19 cellular contexts compared by ENCODE assay signal in the genomic region with DNA sequence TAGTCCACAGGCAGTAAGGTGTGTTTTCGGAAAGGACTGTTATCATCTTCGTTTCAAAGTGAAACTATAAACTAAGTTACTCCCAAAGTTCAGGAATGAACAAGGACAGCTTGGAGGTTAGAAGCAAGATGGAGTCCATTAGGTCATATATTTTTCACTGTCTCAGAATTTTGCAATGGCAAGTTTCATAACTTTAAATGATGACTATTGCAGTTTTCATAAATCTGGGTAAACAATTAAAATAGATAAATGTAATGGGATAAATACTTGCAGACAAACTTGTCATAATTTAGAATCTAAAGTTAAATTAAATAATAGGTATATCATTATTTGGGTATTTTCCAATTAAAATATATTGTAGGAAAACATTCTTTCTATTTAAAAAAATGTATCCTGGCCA. TPM values are rescaled to one million over a fixed set of nuclear protein-coding genes. Genes with fewer than 3 reads are reported as not detected.
DNase-seq lines count a peak whose midpoint lies in the region; ATAC-seq, FAIRE-seq and TF ChIP-seq lines count a peak whose summit lies in the region.
"Had no signal": no experiment of that assay in that cellular context is flagged by ENCODE, and none has a peak within 500 bp of the region (broad histone marks: within the 10 kb centered on the region; RNA-seq: fewer than 3 reads in every experiment).

No MANE protein-coding gene starts in this region.

- H3K9ac ChIP-seq in HepG2 (ENCODE audit: insufficient read depth, low read depth, low read length) (no peak overlapping the region), K562 (ENCODE audit: insufficient read depth in 1 of 2, low read depth in 2 of 2, low read length in 2 of 2) (no peak overlapping the region)
- H3K9ac ChIP-seq: BLaER1 treated with 17β-estradiol and CSF1 and Interleukin-3, amounts not matched to agents 10 nM and 100 nM had no signal

- in situ Hi-C loops in HepG2 (cut with HindIII; ENCODE audit: extremely low pct_ligation_motif_present, low pct_unique_long_range_greater_than_20kb) = no loop called here
- in situ Hi-C loops in K562 (cut with MboI) = no loop called here

- TF ChIP-seq POLR2A in HepG2 (IDR thresholded peaks at IDR 0.05; ENCODE audit: insufficient read depth in 1 of 2, low read depth in 2 of 2, low read length in 2 of 2) (no peak), right lobe of liver (IDR thresholded peaks at IDR 0.05) (no peak), K562 (conservative IDR thresholded peaks at IDR 0.05) (no peak)

- H3K9me3 ChIP-seq in HepG2 (ENCODE audit: low read length) = peaks cover 32% of the 10 kb centered on the region
- H3K9me3 ChIP-seq in right lobe of liver = no peaks in the 10 kb centered on the region
- no peaks in the 10 kb centered on the region for H3K9me3 ChIP-seq in K562 (replicated peaks; ENCODE audit: control insufficient read depth, insufficient read depth, low read depth, low read length)

- POLR2A ChIA-PET in HepG2 (lab: Yijun Ruan, JAX) = no interaction called here
- POLR2A ChIA-PET in K562 (lab: Yijun Ruan, JAX) = interaction anchor here (0.6 to 1.0 kb wide), 2 partner anchors 8 to 110 kb away, joined by 3 read pairs; no protein-coding TSS in a partner anchor

- BruUV-seq in HepG2 (replicated peaks; lab: Mats Ljungman, UMichigan) (no TSS peak), K562 (replicated peaks; lab: Mats Ljungman, UMichigan) (no TSS peak)

- TF ChIP-seq CTCF in HepG2 (CRISPR knock-in tag; IDR thresholded peaks at IDR 0.05) (no peak), right lobe of liver (IDR thresholded peaks at IDR 0.05) (no peak), K562 (IDR thresholded peaks at IDR 0.05 in 2 of 3, conservative IDR thresholded peaks at IDR 0.05 in 1 of 3; ENCODE audit: insufficient read depth in 2 of 3, low read depth in 1 of 3, low read length in 3 of 3) (no peak)

- H3K4me2 ChIP-seq in HepG2 (ENCODE audit: low read depth, low read length) (no peak overlapping the region), K562 (ENCODE audit: insufficient read depth, low read length) (no peak overlapping the region)
- H3K4me2 ChIP-seq: BLaER1 treated with 17β-estradiol and CSF1 and Interleukin-3, amounts not matched to agents 10 nM and 100 nM had no signal

- H3K4me3 ChIP-seq in HepG2 (replicated peaks in 1 of 3; ENCODE audit: insufficient read depth in 1 of 3, low read depth in 2 of 3, low read length in 3 of 3) (no peak overlapping the region), right lobe of liver (no peak overlapping the region), K562 (no peak overlapping the region)
- H3K4me3 ChIP-seq: GM12878 had no signal

- H3K79me2 ChIP-seq in HepG2 (ENCODE audit: insufficient read depth, low read length) (no peaks in the 10 kb centered on the region), K562 (ENCODE audit: control insufficient read depth, insufficient read depth, low read length) (no peaks in the 10 kb centered on the region)

- H4K20me1 ChIP-seq in HepG2 (ENCODE audit: insufficient read depth, low read length) (no peaks in the 10 kb centered on the region), K562 (replicated peaks; ENCODE audit: control insufficient read depth, insufficient read depth, low read length) (no peaks in the 10 kb centered on the region)
- H4K20me1 ChIP-seq: BLaER1 treated with 17β-estradiol and CSF1 and Interleukin-3, amounts not matched to agents 10 nM and 100 nM had no signal

- H3K9me1 ChIP-seq in K562 (ENCODE audit: control insufficient read depth, insufficient read depth, low read length) = no peaks in the 10 kb centered on the region

- intact Hi-C loops in HepG2 (cut with micrococcal nuclease; ENCODE audit: unreplicated experiment) (no loop called here), right lobe of liver (cut with DNase I) (no loop called here), K562 (cut with micrococcal nuclease) (no loop called here)

- TF ChIP-seq RAD21 in HepG2 (CRISPR knock-in tag; IDR thresholded peaks at IDR 0.05) = no peak
- no peak for TF ChIP-seq RAD21 in K562 (CRISPR knock-in tag; conservative IDR thresholded peaks at IDR 0.05 in 1 of 2, IDR thresholded peaks at IDR 0.05 in 1 of 2)

- no peak for TF ChIP-seq EP300 in HepG2 (IDR thresholded peaks at IDR 0.05; ENCODE audit: low read depth in 2 of 2, low read length in 2 of 2)
- TF ChIP-seq EP300 in HepG2 (CRISPR knock-in tag; IDR thresholded peaks at IDR 0.05; ENCODE audit: borderline replicate concordance) = no peak
- no peak for TF ChIP-seq EP300 in K562 (IDR thresholded peaks at IDR 0.05; ENCODE audit: low read length)

- ATAC-seq in HepG2 = no peak
- ATAC-seq in right lobe of liver = no peak
- no peak for ATAC-seq in K562
- ATAC-seq: CD8-positive, alpha-beta T cell; GM12878 had no signal

- no peak overlapping the region for H2AFZ ChIP-seq in HepG2 (ENCODE audit: low read length)
- H2AFZ ChIP-seq in K562 (ENCODE audit: low read depth, low read length) = no peak overlapping the region

- H3K27me3 ChIP-seq in HepG2 (ENCODE audit: control insufficient read depth in 1 of 2, insufficient read depth in 2 of 2, low read length in 2 of 2) (no peaks in the 10 kb centered on the region), right lobe of liver (no peaks in the 10 kb centered on the region), K562 (ENCODE audit: control insufficient read depth in 2 of 2, insufficient read depth in 2 of 2, low read length in 2 of 2) (no peaks in the 10 kb centered on the region)
- H3K27me3 ChIP-seq: BLaER1 treated with 17β-estradiol and CSF1 and Interleukin-3, amounts not matched to agents 10 nM and 100 nM had no signal

- DNase-seq in HepG2 (ENCODE audit: low spot score) = no peak
- no peak for DNase-seq in right lobe of liver
- DNase-seq in K562 (ENCODE audit: extremely low read depth in 1 of 4, low spot score in 3 of 4) = no peak
- DNase-seq in NCI-H2107 treated with DMSO at 0.1 percent for 48 hours (lab: John Stamatoyannopoulos, UW; ENCODE audit: unreplicated experiment) = no peak
- no peak for DNase-seq in Ammon's horn (ENCODE audit: low spot score)
- DNase-seq: CD4-positive, alpha-beta T cell; CD8-positive, alpha-beta T cell; COR-L47; DMS 273 treated with DMSO at 0.1 percent for 48 hours; DMS153; DMS79; DND-41; EL; GDM1 had no signal

- H3K27ac ChIP-seq in HepG2 (ENCODE audit: extremely low read length, insufficient read depth, low read length) (no peak overlapping the region), right lobe of liver (no peak overlapping the region), K562 (ENCODE audit: extremely low read depth, low read depth, low read length) (no peak overlapping the region)
- H3K27ac ChIP-seq: 22Rv1; BLaER1 treated with 17β-estradiol and CSF1 and Interleukin-3, amounts not matched to agents 10 nM and 100 nM had no signal

- 69% methylated on average over 2 of the region's 2 CpGs for WGBS in HepG2 (ENCODE audit: low lambda C conversion rate)
- 93% methylated on average over 2 of the region's 2 CpGs for WGBS in right lobe of liver (ENCODE audit: insufficient coverage, low coverage, low lambda C conversion rate, missing lambda C conversion rate)
- WGBS in K562 (ENCODE audit: insufficient coverage, low coverage, missing lambda C conversion rate) = 43% methylated on average over 2 of the region's 2 CpGs

- H3K36me3 ChIP-seq in HepG2 (replicated peaks in 1 of 2; ENCODE audit: control insufficient read depth in 1 of 2, insufficient read depth in 2 of 2, low read length in 2 of 2) = no peaks in the 10 kb centered on the region
- H3K36me3 ChIP-seq in right lobe of liver = no peaks in the 10 kb centered on the region
- H3K36me3 ChIP-seq in K562 (ENCODE audit: control insufficient read depth, insufficient read depth, low read length) = no peaks in the 10 kb centered on the region

- FAIRE-seq in HepG2 (lab: Jason Lieb, UNC) (no peak), K562 (lab: Jason Lieb, UNC) (no peak)
- FAIRE-seq: GM12878, GM12892, GM18507 had no signal

- CTCF ChIA-PET in HepG2 (lab: Yijun Ruan, JAX; ENCODE audit: low intra/inter-chr PET ratio, low total read pairs) (no interaction called here), K562 (lab: Yijun Ruan, JAX; ENCODE audit: low intra/inter-chr PET ratio) (no interaction called here)

- H3K4me1 ChIP-seq in HepG2 (ENCODE audit: insufficient read depth, low read length) (no peaks in the 10 kb centered on the region), right lobe of liver (peaks cover 0 to 14% (median 5%) of the 10 kb centered on the region in 4 donors), K562 (replicated peaks in 1 of 2; ENCODE audit: control insufficient read depth in 2 of 2, insufficient read depth in 2 of 2, low read length in 2 of 2) (no peaks in the 10 kb centered on the region; a peak in 1 of 5 replicates)
- H3K4me1 ChIP-seq: BLaER1 treated with 17β-estradiol and CSF1 and Interleukin-3, amounts not matched to agents 10 nM and 100 nM had no signal

RNA-seq across cellular contexts. Expression of gene TRIM25, which starts 14.7 kb away (rescaled TPM):
- total RNA-seq in HepG2 (2016; rRNA removed; fragmentation: Illumina TruSeq; extraction: Trizol) (38.3 and 42.2 TPM in 2 replicates), right lobe of liver (10 to 100 TPM; 35.6 to 60.8 (median 49.8) TPM), K562 (2014; rRNA removed) (24.2 and 26.5 TPM in 2 replicates), K562 (2014; rRNA removed; fragmentation: Illumina TruSeq; extraction: Trizol) (28.9 and 33.9 TPM in 2 replicates), K562 (2015; rRNA removed; fragmentation: Illumina TruSeq; extraction: Trizol) (26.9 and 28.6 TPM in 2 replicates), K562 (2021) (46.6 and 49.5 TPM in 2 replicates)
- 11.5 and 12.7 TPM in 2 replicates for total RNA-seq in HepG2 (2016; cell fraction: cytosol; rRNA removed; fragmentation: Illumina TruSeq; extraction: Trizol; ENCODE audit: low read depth)
- 30.2 and 40.2 TPM in 2 replicates for total RNA-seq in HepG2 (2016; cell fraction: insoluble cytoplasmic fraction; rRNA removed; fragmentation: Illumina TruSeq; extraction: Trizol)
- total RNA-seq in HepG2 (2016; cell fraction: membrane; rRNA removed; fragmentation: Illumina TruSeq; extraction: Trizol) = 13.6 and 14.8 TPM in 2 replicates
- 60.9 and 76.8 TPM in 2 replicates for total RNA-seq in HepG2 (2016; cell fraction: nucleus; rRNA removed; fragmentation: Illumina TruSeq; extraction: Trizol)
- polyA plus RNA-seq in HepG2 (2011; rRNA removed) (30.8 and 37.6 TPM in 2 replicates), K562 (2011; rRNA removed) (18.7 and 28.4 TPM in 2 replicates), K562 (2014; fragmentation: Illumina TruSeq; extraction: Trizol) (44.1 and 46.4 TPM in 2 replicates), K562 (2014; fragmentation: Nextera tagmentation; extraction: Ambion mirVana) (1 to 10 TPM; 5.9 to 8.5 TPM), K562 (2014; rRNA removed) (21.9 and 24.5 TPM in 2 replicates)
- polyA plus RNA-seq in HepG2 (2011; cell fraction: cytosol; rRNA removed) = 17.8 and 19.0 TPM in 2 replicates
- polyA plus RNA-seq in HepG2 (2011; cell fraction: nucleus; rRNA removed) = 100 and 122 TPM in 2 replicates
- 34.2 and 35.8 TPM in 2 replicates for polyA plus RNA-seq in HepG2 (2012)
- polyA plus RNA-seq in HepG2 (2016; cell fraction: cytosol; fragmentation: Illumina TruSeq; extraction: Trizol; ENCODE audit: low read depth) = 1.8 and 2.0 TPM in 2 replicates
- polyA plus RNA-seq in HepG2 (2016; cell fraction: insoluble cytoplasmic fraction; fragmentation: Illumina TruSeq; extraction: Trizol; ENCODE audit: low read depth) = 32.0 and 43.7 TPM in 2 replicates
- 5.0 and 6.2 TPM in 2 replicates for polyA plus RNA-seq in HepG2 (2016; cell fraction: membrane; fragmentation: Illumina TruSeq; extraction: Trizol; ENCODE audit: low read depth)
- polyA plus RNA-seq in HepG2 (2016; cell fraction: nucleus; fragmentation: Illumina TruSeq; extraction: Trizol; ENCODE audit: insufficient read depth, low read depth) = 104 and 121 TPM in 2 replicates
- 51.6 and 77.7 TPM in 2 replicates for polyA minus RNA-seq in HepG2 (2011; rRNA and poly(A)+ RNA removed; ENCODE audit: low replicate concordance)
- polyA minus RNA-seq in HepG2 (2011; cell fraction: cytosol; rRNA and poly(A)+ RNA removed) = 27.8 and 28.2 TPM in 2 replicates
- polyA minus RNA-seq in HepG2 (2011; cell fraction: nucleus; rRNA and poly(A)+ RNA removed) = 64.4 and 71.0 TPM in 2 replicates
- total RNA-seq in K562 (2011; cell fraction: chromatin; rRNA removed; ENCODE audit: low replicate concordance) = 98.3 and 102 TPM in 2 replicates
- total RNA-seq in K562 (2011; cell fraction: nucleolus; rRNA removed) = 46.4 and 52.8 TPM in 2 replicates
- 56.4 and 79.2 TPM in 2 replicates for total RNA-seq in K562 (2011; cell fraction: nucleoplasm; rRNA removed)
- polyA plus RNA-seq in K562 (2011; cell fraction: cytosol; rRNA removed) = 15.8 and 17.8 TPM in 2 replicates
- 60.7 and 84.1 TPM in 2 replicates for polyA plus RNA-seq in K562 (2011; cell fraction: nucleus; rRNA removed)
- 39.3 and 65.9 TPM in 2 replicates for polyA plus RNA-seq in K562 (2012)
- polyA minus RNA-seq in K562 (2011; rRNA and poly(A)+ RNA removed) = 26.3 and 45.3 TPM in 2 replicates
- 15.9 and 20.9 TPM in 2 replicates for polyA minus RNA-seq in K562 (2011; cell fraction: cytosol; rRNA and poly(A)+ RNA removed)
- polyA minus RNA-seq in K562 (2011; cell fraction: nucleus; rRNA and poly(A)+ RNA removed) = 22.1 and 33.8 TPM in 2 replicates

RNA-seq across cellular contexts. Expression of gene COIL, which starts 32.3 kb away (rescaled TPM):
- total RNA-seq in HepG2 (2016; rRNA removed; fragmentation: Illumina TruSeq; extraction: Trizol) (29.4 and 39.0 TPM in 2 replicates), right lobe of liver (1 to 10 TPM; 5.5 to 7.1 (median 6.5) TPM), K562 (2014; rRNA removed) (25.2 and 25.7 TPM in 2 replicates), K562 (2014; rRNA removed; fragmentation: Illumina TruSeq; extraction: Trizol) (37.5 and 42.3 TPM in 2 replicates), K562 (2015; rRNA removed; fragmentation: Illumina TruSeq; extraction: Trizol) (37.7 and 40.9 TPM in 2 replicates), K562 (2021) (28.7 and 29.4 TPM in 2 replicates)
- 6.3 and 7.1 TPM in 2 replicates for total RNA-seq in HepG2 (2016; cell fraction: cytosol; rRNA removed; fragmentation: Illumina TruSeq; extraction: Trizol; ENCODE audit: low read depth)
- total RNA-seq in HepG2 (2016; cell fraction: insoluble cytoplasmic fraction; rRNA removed; fragmentation: Illumina TruSeq; extraction: Trizol) = 30.1 and 39.1 TPM in 2 replicates
- 15.5 and 19.2 TPM in 2 replicates for total RNA-seq in HepG2 (2016; cell fraction: membrane; rRNA removed; fragmentation: Illumina TruSeq; extraction: Trizol)
- total RNA-seq in HepG2 (2016; cell fraction: nucleus; rRNA removed; fragmentation: Illumina TruSeq; extraction: Trizol) = 22.5 and 22.8 TPM in 2 replicates
- polyA plus RNA-seq in HepG2 (2011; rRNA removed) (5.7 and 8.1 TPM in 2 replicates), K562 (2011; rRNA removed) (18.3 and 25.9 TPM in 2 replicates), K562 (2014; fragmentation: Illumina TruSeq; extraction: Trizol) (33.2 and 41.3 TPM in 2 replicates), K562 (2014; fragmentation: Nextera tagmentation; extraction: Ambion mirVana) (10 to 100 TPM; 23.9 to 30.8 TPM), K562 (2014; rRNA removed) (26.0 and 29.0 TPM in 2 replicates)
- polyA plus RNA-seq in HepG2 (2011; cell fraction: cytosol; rRNA removed) = 3.4 and 4.6 TPM in 2 replicates
- polyA plus RNA-seq in HepG2 (2011; cell fraction: nucleus; rRNA removed) = 4.1 and 5.2 TPM in 2 replicates
- 9.5 and 14.7 TPM in 2 replicates for polyA plus RNA-seq in HepG2 (2012)
- 3.3 and 3.7 TPM in 2 replicates for polyA plus RNA-seq in HepG2 (2016; cell fraction: cytosol; fragmentation: Illumina TruSeq; extraction: Trizol; ENCODE audit: low read depth)
- polyA plus RNA-seq in HepG2 (2016; cell fraction: insoluble cytoplasmic fraction; fragmentation: Illumina TruSeq; extraction: Trizol; ENCODE audit: low read depth) = 35.9 and 36.8 TPM in 2 replicates
- 6.7 and 7.4 TPM in 2 replicates for polyA plus RNA-seq in HepG2 (2016; cell fraction: membrane; fragmentation: Illumina TruSeq; extraction: Trizol; ENCODE audit: low read depth)
- 29.1 and 29.2 TPM in 2 replicates for polyA plus RNA-seq in HepG2 (2016; cell fraction: nucleus; fragmentation: Illumina TruSeq; extraction: Trizol; ENCODE audit: insufficient read depth, low read depth)
- 4.9 and 6.4 TPM in 2 replicates for polyA minus RNA-seq in HepG2 (2011; rRNA and poly(A)+ RNA removed; ENCODE audit: low replicate concordance)
- 3.8 and 4.4 TPM in 2 replicates for polyA minus RNA-seq in HepG2 (2011; cell fraction: cytosol; rRNA and poly(A)+ RNA removed)
- 9.0 and 10.3 TPM in 2 replicates for polyA minus RNA-seq in HepG2 (2011; cell fraction: nucleus; rRNA and poly(A)+ RNA removed)
- total RNA-seq in K562 (2011; cell fraction: chromatin; rRNA removed; ENCODE audit: low replicate concordance) = 7.4 and 16.0 TPM in 2 replicates
- total RNA-seq in K562 (2011; cell fraction: nucleolus; rRNA removed) = 4.8 and 6.1 TPM in 2 replicates
- 7.6 and 15.8 TPM in 2 replicates for total RNA-seq in K562 (2011; cell fraction: nucleoplasm; rRNA removed)
- polyA plus RNA-seq in K562 (2011; cell fraction: cytosol; rRNA removed) = 5.5 and 9.5 TPM in 2 replicates
- 5.8 and 7.7 TPM in 2 replicates for polyA plus RNA-seq in K562 (2011; cell fraction: nucleus; rRNA removed)
- polyA plus RNA-seq in K562 (2012) = 18.5 and 24.7 TPM in 2 replicates
- 19.6 and 21.9 TPM in 2 replicates for polyA minus RNA-seq in K562 (2011; rRNA and poly(A)+ RNA removed)
- polyA minus RNA-seq in K562 (2011; cell fraction: cytosol; rRNA and poly(A)+ RNA removed) = 5.7 and 9.2 TPM in 2 replicates
- 5.5 and 7.4 TPM in 2 replicates for polyA minus RNA-seq in K562 (2011; cell fraction: nucleus; rRNA and poly(A)+ RNA removed)

RNA-seq across cellular contexts. Expression of gene SCPEP1, which starts 49.3 kb away (rescaled TPM):
- total RNA-seq in HepG2 (2016; rRNA removed; fragmentation: Illumina TruSeq; extraction: Trizol) (12.3 and 27.3 TPM in 2 replicates), right lobe of liver (10 to 100 TPM in 5 of 6 experiments, 1 to 10 TPM in 1; 9.2 to 35.4 (median 24.8) TPM), K562 (2014; rRNA removed) (5.1 and 5.8 TPM in 2 replicates), K562 (2014; rRNA removed; fragmentation: Illumina TruSeq; extraction: Trizol) (5.7 and 8.2 TPM in 2 replicates), K562 (2015; rRNA removed; fragmentation: Illumina TruSeq; extraction: Trizol) (7.2 and 7.8 TPM in 2 replicates), K562 (2021) (8.1 and 10.0 TPM in 2 replicates)
- total RNA-seq in HepG2 (2016; cell fraction: cytosol; rRNA removed; fragmentation: Illumina TruSeq; extraction: Trizol; ENCODE audit: low read depth) = 1.9 and 2.5 TPM in 2 replicates
- 13.5 and 27.2 TPM in 2 replicates for total RNA-seq in HepG2 (2016; cell fraction: insoluble cytoplasmic fraction; rRNA removed; fragmentation: Illumina TruSeq; extraction: Trizol)
- total RNA-seq in HepG2 (2016; cell fraction: membrane; rRNA removed; fragmentation: Illumina TruSeq; extraction: Trizol) = 5.4 TPM in 2 replicates
- total RNA-seq in HepG2 (2016; cell fraction: nucleus; rRNA removed; fragmentation: Illumina TruSeq; extraction: Trizol) = 18.9 and 24.3 TPM in 2 replicates
- polyA plus RNA-seq in HepG2 (2011; rRNA removed) (20.9 and 24.3 TPM in 2 replicates), K562 (2011; rRNA removed) (8.1 TPM in 2 replicates), K562 (2014; fragmentation: Illumina TruSeq; extraction: Trizol) (6.6 TPM in 2 replicates), K562 (2014; fragmentation: Nextera tagmentation; extraction: Ambion mirVana) (10 to 100 TPM; 12.2 to 14.8 TPM), K562 (2014; rRNA removed) (5.4 and 6.8 TPM in 2 replicates)
- 12.8 and 18.3 TPM in 2 replicates for polyA plus RNA-seq in HepG2 (2011; cell fraction: cytosol; rRNA removed)
- 17.7 and 24.2 TPM in 2 replicates for polyA plus RNA-seq in HepG2 (2011; cell fraction: nucleus; rRNA removed)
- polyA plus RNA-seq in HepG2 (2012) = 23.2 and 26.2 TPM in 2 replicates
- polyA plus RNA-seq in HepG2 (2016; cell fraction: cytosol; fragmentation: Illumina TruSeq; extraction: Trizol; ENCODE audit: low read depth) = 1.6 and 1.8 TPM in 2 replicates
- polyA plus RNA-seq in HepG2 (2016; cell fraction: insoluble cytoplasmic fraction; fragmentation: Illumina TruSeq; extraction: Trizol; ENCODE audit: low read depth) = 10.5 and 11.5 TPM in 2 replicates
- 2.4 and 3.1 TPM in 2 replicates for polyA plus RNA-seq in HepG2 (2016; cell fraction: membrane; fragmentation: Illumina TruSeq; extraction: Trizol; ENCODE audit: low read depth)
- 32.8 and 38.7 TPM in 2 replicates for polyA plus RNA-seq in HepG2 (2016; cell fraction: nucleus; fragmentation: Illumina TruSeq; extraction: Trizol; ENCODE audit: insufficient read depth, low read depth)
- 8.0 and 10.3 TPM in 2 replicates for polyA minus RNA-seq in HepG2 (2011; rRNA and poly(A)+ RNA removed; ENCODE audit: low replicate concordance)
- polyA minus RNA-seq in HepG2 (2011; cell fraction: cytosol; rRNA and poly(A)+ RNA removed) = 11.0 and 11.7 TPM in 2 replicates
- 6.5 and 7.5 TPM in 2 replicates for polyA minus RNA-seq in HepG2 (2011; cell fraction: nucleus; rRNA and poly(A)+ RNA removed)
- total RNA-seq in K562 (2011; cell fraction: chromatin; rRNA removed; ENCODE audit: low replicate concordance) = 13.2 and 19.1 TPM in 2 replicates
- 15.3 and 21.4 TPM in 2 replicates for total RNA-seq in K562 (2011; cell fraction: nucleolus; rRNA removed)
- total RNA-seq in K562 (2011; cell fraction: nucleoplasm; rRNA removed) = 16.1 and 19.9 TPM in 2 replicates
- 4.1 and 5.1 TPM in 2 replicates for polyA plus RNA-seq in K562 (2011; cell fraction: cytosol; rRNA removed)
- polyA plus RNA-seq in K562 (2011; cell fraction: nucleus; rRNA removed) = 12.2 and 20.2 TPM in 2 replicates
- polyA plus RNA-seq in K562 (2012) = 9.6 and 13.4 TPM in 2 replicates
- 2.9 and 4.1 TPM in 2 replicates for polyA minus RNA-seq in K562 (2011; rRNA and poly(A)+ RNA removed)
- polyA minus RNA-seq in K562 (2011; cell fraction: cytosol; rRNA and poly(A)+ RNA removed) = 2.6 and 3.1 TPM in 2 replicates
- 3.3 and 4.4 TPM in 2 replicates for polyA minus RNA-seq in K562 (2011; cell fraction: nucleus; rRNA and poly(A)+ RNA removed)

Comparison
In these comparisons a context has a peak if more than half of its experiments do, and no peak if none do; other contexts are left out.
1. Of the 241 proteins assayed by ChIP-seq in both HepG2 and K562: peak only in HepG2: MAFF; only in K562: MAFG; in both: MAFK; in neither: 238.